Comparison of ENCODE assay signal across 11 cellular contexts in genomic region chr3:118204052-118204451, GRCh38.
"Had no signal": no experiment of that assay in that cellular context is flagged by ENCODE, and none has a peak within 500 bp of the region (broad histone marks: within the 10 kb centered on the region; RNA-seq: fewer than 3 reads in every experiment).

No MANE protein-coding gene starts in this region.

- H3K4me3 ChIP-seq: GM23248, GM23338, HAP-1 had no signal

- H3K4me2 ChIP-seq: GM23338 had no signal

- H3K9me3 ChIP-seq: HAP-1 had no signal

- H2AFZ ChIP-seq: GM23248, GM23338 had no signal

- H3K36me3 ChIP-seq: HAP-1 had no signal

- H3K9ac ChIP-seq: GM23248 had no signal

- DNase-seq: GM23248, GOT3, H7, H9, HCEC 1CT, HFFc6 had no signal

- H3K4me1 ChIP-seq: HAP-1 had no signal

- FAIRE-seq: H1, H54 had no signal

- ATAC-seq: GM23338, HCT116 had no signal

- H3K27ac ChIP-seq: GM23248 had no signal
